Comparison of ENCODE assay signal across 17 cellular contexts in genomic region chr12:80242341-80242740, GRCh38.
DNase-seq lines count a peak whose midpoint lies in the region; ATAC-seq and TF ChIP-seq lines count a peak whose summit lies in the region.
"Had no signal": no experiment of that assay in that cellular context is flagged by ENCODE, and none has a peak within 500 bp of the region (broad histone marks: within the 10 kb centered on the region; RNA-seq: fewer than 3 reads in every experiment).

No MANE protein-coding gene starts in this region.

- H2BK15ac ChIP-seq in H9 (ENCODE audit: low read depth, low read length), result no peak overlapping the region

- peak overlapping the region; percentile 60 for H2AFZ ChIP-seq in ACC112 (ENCODE audit: low read length, unreplicated experiment)
- H2AFZ ChIP-seq in H9 (ENCODE audit: low read length), result no peak overlapping the region
- H2AFZ ChIP-seq in neural progenitor cell (replicated peaks), result peak overlapping the region; percentile 73
- no peak overlapping the region for H2AFZ ChIP-seq in Karpas-422 (ENCODE audit: low read length)

- peaks cover 20% of the 10 kb centered on the region for H3K4me1 ChIP-seq in ACC112 (ENCODE audit: control insufficient read depth, insufficient read depth, low read length, unreplicated experiment)
- no peaks in the 10 kb centered on the region for H3K4me1 ChIP-seq in H9 (ENCODE audit: insufficient read depth, low read length)
- peaks cover 0 to 11% of the 10 kb centered on the region in 2 donors for H3K4me1 ChIP-seq in ascending aorta
- H3K4me1 ChIP-seq in neural progenitor cell, result no peaks in the 10 kb centered on the region
- H3K4me1 ChIP-seq in Karpas-422 (ENCODE audit: low read length), result no peaks in the 10 kb centered on the region
- H3K4me1 ChIP-seq: HAP-1, Peyer's patch had no signal

- no peaks in the 10 kb centered on the region for H3K9me2 ChIP-seq in Karpas-422 (replicated peaks; ENCODE audit: insufficient read depth, low read length)

- H4K5ac ChIP-seq in H9 (ENCODE audit: insufficient read length, low read depth, low read length), result no peak overlapping the region

- no peak overlapping the region for H3K4me3 Mint-ChIP-seq in H9
- no peak overlapping the region for H3K4me3 Mint-ChIP-seq in neural progenitor cell
- H3K4me3 Mint-ChIP-seq: CD8-positive, alpha-beta T cell had no signal

- no peak overlapping the region for H2BK5ac ChIP-seq in H9 (ENCODE audit: insufficient read length, low read length)

- intact Hi-C loops in ascending aorta (cut with DNase I), result no loop called here

- peak overlapping the region; percentile 45 for H2BK20ac ChIP-seq in H9 (ENCODE audit: low read depth, low read length, poor library complexity, severe bottlenecking)

- H3K79me2 ChIP-seq in ACC112 (ENCODE audit: control insufficient read depth, insufficient read depth, low read length, unreplicated experiment), result no peaks in the 10 kb centered on the region
- H3K79me2 ChIP-seq in H9 (ENCODE audit: insufficient read depth, low read length), result no peaks in the 10 kb centered on the region
- H3K79me2 ChIP-seq in neural progenitor cell (ENCODE audit: low read depth), result no peaks in the 10 kb centered on the region
- no peaks in the 10 kb centered on the region for H3K79me2 ChIP-seq in Karpas-422 (ENCODE audit: low read length)

- TF ChIP-seq CTCF in H9 (conservative IDR thresholded peaks at IDR 0.05), result no peak
- no peak for TF ChIP-seq CTCF in ascending aorta (IDR thresholded peaks at IDR 0.05)
- TF ChIP-seq CTCF in neural progenitor cell (IDR thresholded peaks at IDR 0.05), result no peak
- TF ChIP-seq CTCF in GM13977 (IDR thresholded peaks at IDR 0.05; ENCODE audit: extremely low read depth, insufficient read depth, missing control alignments), result no peak

- in situ Hi-C loops in GM13977 (cut with MboI; ENCODE audit: low pct_unique_long_range_greater_than_20kb, low sequenced_read_pairs, unreplicated experiment), result no loop called here

- no peak overlapping the region for H3K27ac Mint-ChIP-seq in H9
- H3K27ac Mint-ChIP-seq in neural progenitor cell, result no peak overlapping the region
- H3K27ac Mint-ChIP-seq: CD8-positive, alpha-beta T cell had no signal

- no peak overlapping the region for H3K4me2 ChIP-seq in H9 (ENCODE audit: insufficient read depth, insufficient read length, low read length)
- no peak overlapping the region for H3K4me2 ChIP-seq in neural progenitor cell
- H3K4me2 ChIP-seq in Karpas-422 (ENCODE audit: low read depth, low read length, poor library complexity, severe bottlenecking), result no peak overlapping the region

- no peak overlapping the region for H2BK120ac ChIP-seq in H9 (ENCODE audit: low read depth, low read length, poor library complexity, severe bottlenecking)

- no peak for DNase-seq in H9
- no peak for DNase-seq in ascending aorta (ENCODE audit: low spot score in 2 of 2)
- DNase-seq in neural progenitor cell (ENCODE audit: low spot score), result no peak
- DNase-seq in GM13977 (ENCODE audit: low spot score), result no peak
- DNase-seq in UCSD-AML1 (lab: John Stamatoyannopoulos, UW; ENCODE audit: unreplicated experiment), result no peak
- DNase-seq in Karpas-422, result no peak
- DNase-seq: CD8-positive, alpha-beta T cell; DND-41; GF-D8; NCI-H1436 treated with DMSO at 0.1 percent for 48 hours; NCI-H345; NCI-H526 treated with DMSO at 0.1 percent for 48 hours; Peyer's patch; SHP77 treated with DMSO at 0.1 percent for 48 hours had no signal

- H3K36me3 Mint-ChIP-seq in H9 (ENCODE audit: insufficient read depth in 1 of 3, low read depth in 3 of 3) (no peaks in the 10 kb centered on the region), neural progenitor cell (no peaks in the 10 kb centered on the region)
- H3K36me3 Mint-ChIP-seq: CD8-positive, alpha-beta T cell had no signal

- no peak for ATAC-seq in HG03139 (IDR thresholded peaks at IDR 0.05; ENCODE audit: unreplicated experiment)
- ATAC-seq: CD8-positive, alpha-beta T cell had no signal

- H3K4ac ChIP-seq in H9 (ENCODE audit: low read depth, low read length), result no peak overlapping the region

- peaks cover 3% of the 10 kb centered on the region for H3K23me2 ChIP-seq in H9 (ENCODE audit: insufficient read length, low read depth, low read length, poor library complexity, severe bottlenecking)

- no peaks in the 10 kb centered on the region for H3F3A ChIP-seq in neural progenitor cell (ENCODE audit: low read depth)

- no peak overlapping the region for H2BK12ac ChIP-seq in H9 (ENCODE audit: insufficient read length, low read depth, low read length)

- H3K36me3 ChIP-seq in ACC112 (ENCODE audit: insufficient read depth, low read length) (no peaks in the 10 kb centered on the region), ascending aorta (no peaks in the 10 kb centered on the region), neural progenitor cell (no peaks in the 10 kb centered on the region), Karpas-422 (ENCODE audit: insufficient read depth, low read length) (no peaks in the 10 kb centered on the region)
- H3K36me3 ChIP-seq: HAP-1, Peyer's patch had no signal

- H3K9ac ChIP-seq in H9 (ENCODE audit: extremely low read depth, insufficient read length, low read length) (no peak overlapping the region), neural progenitor cell (no peak overlapping the region), Karpas-422 (ENCODE audit: low read length) (no peak overlapping the region)

- no CpG with 5 or more reads among the region's 1 CpG for WGBS in H9 (ENCODE audit: extremely low coverage, insufficient read length, low lambda C conversion rate)

- H3K23ac ChIP-seq in H9 (ENCODE audit: insufficient read length, low read depth, low read length), result no peak overlapping the region

- no peak overlapping the region for H2AK5ac ChIP-seq in H9 (ENCODE audit: insufficient read length, low read length)

- H3K9me3 ChIP-seq in H9 (ENCODE audit: control insufficient read depth, low read depth, low read length), result no peaks in the 10 kb centered on the region
- H3K9me3 ChIP-seq in ascending aorta, result no peaks in the 10 kb centered on the region
- no peaks in the 10 kb centered on the region for H3K9me3 ChIP-seq in neural progenitor cell (ENCODE audit: low read depth)
- H3K9me3 ChIP-seq in Karpas-422 (ENCODE audit: low read length), result 0 out of 2 replicates have a peak, but pooled peaks cover 2% of the 10 kb centered on the region
- H3K9me3 ChIP-seq: HAP-1, Peyer's patch had no signal

- no peak overlapping the region for H4K8ac ChIP-seq in H9 (replicated peaks; ENCODE audit: insufficient read length, low read depth, low read length)

- no peak overlapping the region for H3K14ac ChIP-seq in H9 (ENCODE audit: insufficient read depth, low read length)

- H3K56ac ChIP-seq in H9 (ENCODE audit: insufficient read length, low read depth, low read length), result no peak overlapping the region

- H3K9me3 Mint-ChIP-seq in H9 (peaks cover 2 to 5% of the 10 kb centered on the region in 2 experiments; a peak in 3 of 5 replicates), neural progenitor cell (no peaks in the 10 kb centered on the region)

- H3K27me3 Mint-ChIP-seq in H9 (ENCODE audit: low read depth) (no peaks in the 10 kb centered on the region), neural progenitor cell (ENCODE audit: insufficient read depth, low read depth) (peaks cover 2% of the 10 kb centered on the region)

- no peak overlapping the region for H4K91ac ChIP-seq in H9 (ENCODE audit: insufficient read length, low read depth, low read length)

- H3K4me3 ChIP-seq in ACC112 (ENCODE audit: low read depth, low read length), result peak overlapping the region; percentile 18; the same call in 1 of the 2 replicates
- no peak overlapping the region for H3K4me3 ChIP-seq in ascending aorta
- H3K4me3 ChIP-seq in neural progenitor cell, result no peak overlapping the region
- H3K4me3 ChIP-seq in Karpas-422 (ENCODE audit: low read length), result no peak overlapping the region
- H3K4me3 ChIP-seq: HAP-1, Peyer's patch had no signal

- H4K20me1 ChIP-seq in H9 (ENCODE audit: control insufficient read depth, insufficient read depth, insufficient read length) (no peaks in the 10 kb centered on the region), neural progenitor cell (ENCODE audit: low read depth) (no peaks in the 10 kb centered on the region), Karpas-422 (ENCODE audit: insufficient read depth, low read depth, low read length) (no peaks in the 10 kb centered on the region)

- H3T11ph ChIP-seq in H9 (ENCODE audit: low read length), result no peak overlapping the region

- H3K27me3 ChIP-seq in ACC112 (ENCODE audit: insufficient read depth, low read length), result no peaks in the 10 kb centered on the region
- H3K27me3 ChIP-seq in H9 (ENCODE audit: insufficient read depth, low read length), result no peaks in the 10 kb centered on the region
- no peaks in the 10 kb centered on the region for H3K27me3 ChIP-seq in ascending aorta
- H3K27me3 ChIP-seq in neural progenitor cell, result no peaks in the 10 kb centered on the region
- no peaks in the 10 kb centered on the region for H3K27me3 ChIP-seq in Karpas-422 (ENCODE audit: low read length)
- H3K27me3 ChIP-seq: Peyer's patch had no signal

- no peaks in the 10 kb centered on the region for H3K79me1 ChIP-seq in H9 (ENCODE audit: insufficient read depth, low read depth, low read length, poor library complexity, severe bottlenecking)

- H3K27ac ChIP-seq in ACC112 (ENCODE audit: low read depth, low read length) (peak overlapping the region; percentile 44; the same call in 1 of the 2 replicates), H9 (ENCODE audit: insufficient read length, low read depth, low read length) (no peak overlapping the region), ascending aorta (peak overlapping the region; percentile 28 to 64), neural progenitor cell (no peak overlapping the region), Karpas-422 (ENCODE audit: low read length) (no peak overlapping the region)
- H3K27ac ChIP-seq: Peyer's patch had no signal

- H3K4me1 Mint-ChIP-seq in H9 (peaks cover 3 to 8% of the 10 kb centered on the region in 2 experiments; a peak in 2 of 4 replicates), neural progenitor cell (peaks cover 3% of the 10 kb centered on the region)

- H3K18ac ChIP-seq in H9 (ENCODE audit: insufficient read length, low read depth, low read length), result no peak overlapping the region

Comparison
In these comparisons a context has a peak if more than half of its experiments do, and no peak if none do; other contexts are left out.
1. H2AFZ ChIP-seq: peak in ACC112 (single experiment) and neural progenitor cell (single experiment); none in H9 (single experiment) and Karpas-422 (single experiment).
2. H3K27ac ChIP-seq: peak in ACC112 (single experiment) and ascending aorta (2 of 2); none in H9 (single experiment), neural progenitor cell (single experiment) and Karpas-422 (single experiment).